ENCODE assay signal across 16 cellular contexts in the genomic region with DNA sequence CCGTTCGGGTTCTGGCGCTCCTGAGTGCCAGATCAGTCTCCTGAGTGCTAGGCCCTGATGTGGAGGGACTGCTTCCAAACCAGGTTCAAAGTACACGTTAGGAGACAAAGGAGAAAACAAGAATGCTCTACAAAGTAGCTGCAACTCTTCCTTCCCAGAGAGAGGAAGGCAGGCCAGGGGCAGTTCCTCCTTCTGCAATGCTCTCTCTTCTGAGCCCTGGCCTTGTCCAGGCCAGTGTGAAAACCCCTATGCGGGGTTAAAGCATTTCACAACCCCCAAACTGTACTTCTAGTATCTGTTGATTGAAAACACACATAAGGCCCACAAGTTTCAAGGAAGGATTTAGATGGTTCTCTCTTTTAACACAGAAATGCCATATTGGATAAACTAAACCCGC.
"Had no signal": no experiment of that assay in that cellular context is flagged by ENCODE, and none has a peak within 500 bp of the region (broad histone marks: within the 10 kb centered on the region; RNA-seq: fewer than 3 reads in every experiment).

No MANE protein-coding gene starts in this region.

- ATAC-seq: natural killer cell treated with Interleukin-12 subunit alpha and Interleukin-12 subunit beta and Interleukin-15 and Interleukin-18, amount 100 ng/mL, for 72 hours; right cardiac atrium; stimulated activated memory B cell treated with anti-CD40 and anti-IgM and Interleukin-4, amounts not matched to agents 10 μg/mL and 1 μg/mL and 100 μg/mL, for 72 hours; WTC11 had no signal

- H3K4me1 ChIP-seq: pancreas had no signal

- H3K27me3 ChIP-seq: pancreas, stomach, suprapubic skin, tibial nerve had no signal

- H3K4me3 ChIP-seq: pancreas, stomach, suprapubic skin, tibial nerve had no signal

- H3K27ac ChIP-seq: pancreas, stomach, suprapubic skin, tibial nerve had no signal

- DNase-seq: activated naive CD4-positive, alpha-beta T cell; activated T-cell treated with anti-CD3 and anti-CD28 coated beads, Interleukin-2, amount 50 U/mL, for 1 hour; amniotic stem cell; effector CD4-positive, alpha-beta T cell; mammary epithelial cell; small intestine; stimulated activated CD4-positive, alpha-beta T cell treated with anti-CD3 and anti-CD28 coated beads, Interleukin-15, amount 100 ng/mL, for 24 hours; stomach; T-helper 9 cell had no signal

- H3K36me3 ChIP-seq: pancreas had no signal

- H3K9me3 ChIP-seq: pancreas, stomach, suprapubic skin, tibial nerve had no signal
